1 cellular context compared by ENCODE assay signal in genomic region chr19:38506723-38507550, GRCh38.
A peak's percentile ranks its signal among the peaks of the same experiment; 100 is the strongest.
TF ChIP-seq lines count a peak whose summit lies in the region.

No MANE protein-coding gene starts in this region.

TF ChIP-seq in HEK293, 187 proteins besides CTCF, POLR2A, EP300 and RAD21 (continued from another document and continues in another):
- TF ChIP-seq ZNF704 (tag by site-specific recombination; IDR thresholded peaks at IDR 0.05), result no peak
- no peak for TF ChIP-seq KLF7 (tag by site-specific recombination; IDR thresholded peaks at IDR 0.05; ENCODE audit: borderline replicate concordance)
- TF ChIP-seq ZBTB8A (tag by site-specific recombination; IDR thresholded peaks at IDR 0.05), result peak; percentile 95
- no peak for TF ChIP-seq ZNF416 (tag by site-specific recombination; IDR thresholded peaks at IDR 0.05)
- TF ChIP-seq GLIS1 (tag by site-specific recombination; IDR thresholded peaks at IDR 0.05), result no peak; the same call in 1 of the 2 replicates
- no peak for TF ChIP-seq SCRT2 (tag by site-specific recombination; IDR thresholded peaks at IDR 0.05)
- TF ChIP-seq ZNF449 (tag by site-specific recombination; IDR thresholded peaks at IDR 0.05), result no peak; the same call in 1 of the 2 replicates
- no peak for TF ChIP-seq ZNF211 (tag by site-specific recombination; IDR thresholded peaks at IDR 0.05; ENCODE audit: low read depth)
- no peak for TF ChIP-seq ZNF768 (tag by site-specific recombination; IDR thresholded peaks at IDR 0.05)
- TF ChIP-seq ZNF174 (tag by site-specific recombination; IDR thresholded peaks at IDR 0.05), result no peak
- TF ChIP-seq REST (tag by site-specific recombination; IDR thresholded peaks at IDR 0.05), result no peak
- no peak for TF ChIP-seq ZNF112 (tag by site-specific recombination; IDR thresholded peaks at IDR 0.05)
- TF ChIP-seq GLI4 (tag by site-specific recombination; IDR thresholded peaks at IDR 0.05), result no peak
- TF ChIP-seq ZNF76 (tag by site-specific recombination; IDR thresholded peaks at IDR 0.05; ENCODE audit: borderline replicate concordance, low read depth), result no peak
- no peak for TF ChIP-seq ZNF510 (tag by site-specific recombination; IDR thresholded peaks at IDR 0.05; ENCODE audit: insufficient replicate concordance)
- no peak for TF ChIP-seq ZNF18 (tag by site-specific recombination; IDR thresholded peaks at IDR 0.05)
- no peak for TF ChIP-seq ZNF677 (tag by site-specific recombination; IDR thresholded peaks at IDR 0.05)
- TF ChIP-seq ZNF530 (tag by site-specific recombination; IDR thresholded peaks at IDR 0.05; ENCODE audit: low read depth), result no peak
- no peak for TF ChIP-seq ZNF518A (tag by site-specific recombination; conservative IDR thresholded peaks at IDR 0.05; ENCODE audit: low read depth)
- peak; percentile 100 for TF ChIP-seq SP3 (tag by site-specific recombination; IDR thresholded peaks at IDR 0.05)
- TF ChIP-seq ZNF473 (tag by site-specific recombination; IDR thresholded peaks at IDR 0.05), result no peak
- 0 out of 2 replicates have a peak, but pooled peaks have one; percentile 37 for TF ChIP-seq KLF16 (tag by site-specific recombination; IDR thresholded peaks at IDR 0.05)
- no peak for TF ChIP-seq ZNF132 (tag by site-specific recombination; IDR thresholded peaks at IDR 0.05; ENCODE audit: borderline replicate concordance)
- TF ChIP-seq SP2 (tag by site-specific recombination; IDR thresholded peaks at IDR 0.05), result peak; percentile 98
- no peak for TF ChIP-seq ZNF221 (tag by site-specific recombination; IDR thresholded peaks at IDR 0.05; ENCODE audit: borderline replicate concordance)
- peak; percentile 12 for TF ChIP-seq GLIS2 (tag by site-specific recombination; IDR thresholded peaks at IDR 0.05)
- TF ChIP-seq MEIS1 (CRISPR knock-in tag; IDR thresholded peaks at IDR 0.05; ENCODE audit: borderline replicate concordance), result no peak
- no peak for TF ChIP-seq ZBTB1 (tag by site-specific recombination; IDR thresholded peaks at IDR 0.05)
- no peak for TF ChIP-seq ZNF791 (tag by site-specific recombination; IDR thresholded peaks at IDR 0.05)
- TF ChIP-seq ZBTB17 (tag by site-specific recombination; IDR thresholded peaks at IDR 0.05), result peak; percentile 95
- no peak for TF ChIP-seq ZBTB48 (tag by site-specific recombination; IDR thresholded peaks at IDR 0.05)
- TF ChIP-seq ZNF26 (tag by site-specific recombination; IDR thresholded peaks at IDR 0.05), result no peak
- TF ChIP-seq PATZ1 (tag by site-specific recombination; IDR thresholded peaks at IDR 0.05), result peak; percentile 83
- TF ChIP-seq KLF10 (tag by site-specific recombination; IDR thresholded peaks at IDR 0.05), result no peak
- TF ChIP-seq ZNF19 (tag by site-specific recombination; IDR thresholded peaks at IDR 0.05; ENCODE audit: low read depth), result no peak
- no peak for TF ChIP-seq ZSCAN23 (tag by site-specific recombination; IDR thresholded peaks at IDR 0.05)
- no peak for TF ChIP-seq IKZF3 (tag by site-specific recombination; IDR thresholded peaks at IDR 0.05)
- TF ChIP-seq ZXDB (tag by site-specific recombination; IDR thresholded peaks at IDR 0.05), result peak; percentile 65
- TF ChIP-seq ZNF610 (tag by site-specific recombination; IDR thresholded peaks at IDR 0.05; ENCODE audit: borderline replicate concordance), result no peak
- no peak for TF ChIP-seq AEBP2 (tag by site-specific recombination; IDR thresholded peaks at IDR 0.05; ENCODE audit: borderline replicate concordance)
- TF ChIP-seq ZNF501 (tag by site-specific recombination; IDR thresholded peaks at IDR 0.05), result no peak
- TF ChIP-seq ZEB2 (tag by site-specific recombination; IDR thresholded peaks at IDR 0.05), result no peak
- no peak for TF ChIP-seq ZNF302 (tag by site-specific recombination; IDR thresholded peaks at IDR 0.05; ENCODE audit: low read depth)
- TF ChIP-seq ZNF223 (tag by site-specific recombination; IDR thresholded peaks at IDR 0.05), result no peak
- TF ChIP-seq ZFP3 (tag by site-specific recombination; IDR thresholded peaks at IDR 0.05; ENCODE audit: low read depth), result no peak
- no peak for TF ChIP-seq ZNF626 (tag by site-specific recombination; IDR thresholded peaks at IDR 0.05)
- TF ChIP-seq ZNF362 (tag by site-specific recombination; IDR thresholded peaks at IDR 0.05), result no peak
- peak; percentile 91 for TF ChIP-seq KLF1 (tag by site-specific recombination; IDR thresholded peaks at IDR 0.05)
- TF ChIP-seq ZNF624 (tag by site-specific recombination; IDR thresholded peaks at IDR 0.05), result no peak
